In genomic region chr12:104740668-104741067, GRCh38 we compare ENCODE assay signal across 9 cellular contexts.
DNase-seq lines count a peak whose midpoint lies in the region; ATAC-seq lines count a peak whose summit lies in the region.
"Had no signal": no experiment of that assay in that cellular context is flagged by ENCODE, and none has a peak within 500 bp of the region (broad histone marks: within the 10 kb centered on the region; RNA-seq: fewer than 3 reads in every experiment).

No MANE protein-coding gene starts in this region.

- intact Hi-C loops in activated naive CD4-positive, alpha-beta T cell treated with anti-CD3 and anti-CD28 coated beads for 36 hours (cut with micrococcal nuclease) = loop anchor here (1.0 to 2.0 kb wide), 3 partner anchors 45 to 136 kb away; no protein-coding TSS in a partner anchor

- peaks cover 52% of the 10 kb centered on the region for H3K4me1 Mint-ChIP-seq in activated naive CD4-positive, alpha-beta T cell treated with anti-CD3 and anti-CD28 coated beads for 36 hours (ENCODE audit: low read depth)
- H3K4me1 Mint-ChIP-seq in activated CD8-positive, alpha-beta T cell treated with anti-CD3 and anti-CD28 coated beads, Interleukin-2, amount 10 ng/mL, durations not matched to agents 7 days and 5 days (ENCODE audit: low read depth) = peaks cover 75% of the 10 kb centered on the region

- peak overlapping the region in 12 of 21 experiments; percentile 3 to 56 (median 24) for H3K27ac ChIP-seq in skin epidermis
- H3K27ac ChIP-seq: SJSA1 had no signal

- peak; percentile 49 for DNase-seq in activated naive CD4-positive, alpha-beta T cell treated with anti-CD3 and anti-CD28 coated beads for 36 hours
- no peak for DNase-seq in activated naive CD4-positive, alpha-beta T cell treated with anti-CD3 and anti-CD28 coated beads, Interleukin-2, amount 50 U/mL, for 16 hours
- peak; percentile 60 for DNase-seq in activated CD8-positive, alpha-beta T cell treated with anti-CD3 and anti-CD28 coated beads, Interleukin-2, amount 10 ng/mL, durations not matched to agents 7 days and 5 days
- no peak for DNase-seq in dedifferentiated amniotic fluid mesenchymal stem cell (ENCODE audit: extremely low spot score)
- DNase-seq in activated effector memory CD4-positive, alpha-beta T cell treated with Interleukin-2 at 50 U/mL for 16 hours = no peak
- no peak for DNase-seq in stimulated activated naive CD4-positive, alpha-beta T cell (lab: John Stamatoyannopoulos, UW)

- peak overlapping the region; percentile 53 for H3K4me3 Mint-ChIP-seq in activated naive CD4-positive, alpha-beta T cell treated with anti-CD3 and anti-CD28 coated beads for 36 hours
- H3K4me3 Mint-ChIP-seq in activated CD8-positive, alpha-beta T cell treated with anti-CD3 and anti-CD28 coated beads, Interleukin-2, amount 10 ng/mL, durations not matched to agents 7 days and 5 days = peak overlapping the region; percentile 66

- POLR2A ChIA-PET in activated CD8-positive, alpha-beta T cell treated with anti-CD3 and anti-CD28 coated beads, Interleukin-2, amount 10 ng/mL, durations not matched to agents 7 days and 5 days (lab: Charles Lee) = interaction anchor here (0.6 to 1.3 kb wide), 5 partner anchors 11 to 58 kb away, joined by 3 read pairs; no protein-coding TSS in a partner anchor

- no peaks in the 10 kb centered on the region for H3K27me3 Mint-ChIP-seq in activated naive CD4-positive, alpha-beta T cell treated with anti-CD3 and anti-CD28 coated beads for 36 hours (ENCODE audit: low read depth)
- H3K27me3 Mint-ChIP-seq in activated CD8-positive, alpha-beta T cell treated with anti-CD3 and anti-CD28 coated beads, Interleukin-2, amount 10 ng/mL, durations not matched to agents 7 days and 5 days (ENCODE audit: low read depth) = no peaks in the 10 kb centered on the region

- peak overlapping the region; percentile 60 for H3K27ac Mint-ChIP-seq in activated naive CD4-positive, alpha-beta T cell treated with anti-CD3 and anti-CD28 coated beads for 36 hours
- H3K27ac Mint-ChIP-seq in activated CD8-positive, alpha-beta T cell treated with anti-CD3 and anti-CD28 coated beads, Interleukin-2, amount 10 ng/mL, durations not matched to agents 7 days and 5 days = peak overlapping the region; percentile 81

- CTCF ChIA-PET in activated naive CD4-positive, alpha-beta T cell treated with anti-CD3 and anti-CD28 coated beads for 36 hours (lab: Charles Lee) = interaction anchor here (1.0 to 2.3 kb wide), 2 partner anchors 8 to 359 kb away, joined by 4 to 8 read pairs; no protein-coding TSS in a partner anchor
- CTCF ChIA-PET in activated CD8-positive, alpha-beta T cell treated with anti-CD3 and anti-CD28 coated beads, Interleukin-2, amount 10 ng/mL, durations not matched to agents 7 days and 5 days (lab: Charles Lee) = interaction anchor here (1.4 kb wide), 1 partner anchor 22 kb away, joined by 3 read pairs; no protein-coding TSS in a partner anchor

- H3K36me3 Mint-ChIP-seq in activated naive CD4-positive, alpha-beta T cell treated with anti-CD3 and anti-CD28 coated beads for 36 hours (ENCODE audit: low read depth) = peaks cover 3% of the 10 kb centered on the region
- H3K36me3 Mint-ChIP-seq in activated CD8-positive, alpha-beta T cell treated with anti-CD3 and anti-CD28 coated beads, Interleukin-2, amount 10 ng/mL, durations not matched to agents 7 days and 5 days (ENCODE audit: low read depth) = peaks cover 27% of the 10 kb centered on the region

- H3K4me3 ChIP-seq in skin epidermis = no peak overlapping the region
- H3K4me3 ChIP-seq: SJSA1 had no signal

- peaks cover 3% of the 10 kb centered on the region for H3K9me3 Mint-ChIP-seq in activated naive CD4-positive, alpha-beta T cell treated with anti-CD3 and anti-CD28 coated beads for 36 hours
- no peaks in the 10 kb centered on the region for H3K9me3 Mint-ChIP-seq in activated CD8-positive, alpha-beta T cell treated with anti-CD3 and anti-CD28 coated beads, Interleukin-2, amount 10 ng/mL, durations not matched to agents 7 days and 5 days (ENCODE audit: insufficient read depth)

- ATAC-seq in HG03060 (IDR thresholded peaks at IDR 0.05; ENCODE audit: low read depth, unreplicated experiment) = peak; percentile 50
- ATAC-seq in activated CD8-positive, alpha-beta T cell treated with anti-CD3 and anti-CD28 coated beads, Interleukin-2, amount 10 ng/mL, durations not matched to agents 7 days and 5 days = peak; percentile 80

Comparison
In these comparisons a context has a peak if more than half of its experiments do, and no peak if none do; other contexts are left out.
1. DNase-seq: peak in activated naive CD4-positive, alpha-beta T cell treated with anti-CD3 and anti-CD28 coated beads for 36 hours (single experiment) and activated CD8-positive, alpha-beta T cell treated with anti-CD3 and anti-CD28 coated beads, Interleukin-2, amount 10 ng/mL, durations not matched to agents 7 days and 5 days (single experiment); none in activated naive CD4-positive, alpha-beta T cell treated with anti-CD3 and anti-CD28 coated beads, Interleukin-2, amount 50 U/mL, for 16 hours (single experiment), dedifferentiated amniotic fluid mesenchymal stem cell (single experiment), activated effector memory CD4-positive, alpha-beta T cell treated with Interleukin-2 at 50 U/mL for 16 hours (single experiment) and stimulated activated naive CD4-positive, alpha-beta T cell (0 of 6).